ENCODE assay signal across 7 cellular contexts in the genomic region with DNA sequence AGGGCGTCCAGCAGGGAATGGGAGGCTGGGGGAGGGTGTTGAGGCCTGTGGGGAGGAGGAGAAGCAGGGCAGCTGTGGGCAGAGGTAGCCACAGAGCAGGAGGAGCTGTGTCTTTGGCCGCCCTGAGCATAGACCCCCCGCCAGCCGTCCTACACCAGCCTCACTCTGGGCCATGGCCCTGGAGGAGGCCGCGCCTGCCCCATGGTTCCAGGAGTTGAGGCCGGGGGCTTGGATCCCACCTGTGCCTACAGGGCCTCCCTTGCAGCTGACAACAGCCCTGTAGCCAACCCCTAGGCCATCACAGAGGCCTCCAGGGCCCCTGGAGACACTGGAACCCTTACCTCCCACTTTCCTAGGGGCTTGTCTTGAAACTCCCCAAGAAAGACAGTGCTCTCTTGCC. TPM values are rescaled to one million over a fixed set of nuclear protein-coding genes. Genes with fewer than 3 reads are reported as not detected.
DNase-seq lines count a peak whose midpoint lies in the region; ATAC-seq and TF ChIP-seq lines count a peak whose summit lies in the region.
"Not testable (repeated sequence)": the region's sequence is repeated elsewhere in the genome, so short reads cannot be mapped to it uniquely, and the experiment has no call there.

No MANE protein-coding gene starts in this region.

- H3K27me3 ChIP-seq in RWPE2 (ENCODE audit: insufficient read depth, poor library complexity, severe bottlenecking) (peaks cover 29% of the 10 kb centered on the region), transverse colon (peaks cover 31% of the 10 kb centered on the region)
- not testable (repeated sequence) for H3K27me3 ChIP-seq in right lobe of liver

- DNase-seq in RWPE2 (ENCODE audit: low spot score) (peak; percentile 45), cardiac septum (ENCODE audit: low spot score) (peak; percentile 50), right lobe of liver (peak in 2 of 3 donors; percentile 11 to 24), posterior vena cava (ENCODE audit: low spot score) (peak; percentile 73), transverse colon (peak; percentile 4)
- peak; percentile 2 for DNase-seq in activated CD4-positive, alpha-beta T cell treated with anti-CD3 and anti-CD28 coated beads for 36 hours
- peak; percentile 19 for DNase-seq in activated naive CD8-positive, alpha-beta T cell treated with anti-CD3 and anti-CD28 coated beads, Interleukin-2, amount 10 ng/mL, durations not matched to agents 7 days and 5 days

- CTCF ChIA-PET in activated CD4-positive, alpha-beta T cell treated with anti-CD3 and anti-CD28 coated beads for 36 hours (lab: Charles Lee): not testable (repeated sequence)

- H3K4me3 Mint-ChIP-seq in activated CD4-positive, alpha-beta T cell treated with anti-CD3 and anti-CD28 coated beads for 36 hours; activated naive CD8-positive, alpha-beta T cell treated with anti-CD3 and anti-CD28 coated beads, Interleukin-2, amount 10 ng/mL, durations not matched to agents 7 days and 5 days: not testable (repeated sequence)

- not testable (repeated sequence) for ATAC-seq in RWPE2 (ENCODE audit: low read depth); activated CD4-positive, alpha-beta T cell treated with anti-CD3 and anti-CD28 coated beads for 36 hours; activated naive CD8-positive, alpha-beta T cell treated with anti-CD3 and anti-CD28 coated beads, Interleukin-2, amount 10 ng/mL, durations not matched to agents 7 days and 5 days (ENCODE audit: low read depth); right lobe of liver

- H3K9me3 Mint-ChIP-seq in activated CD4-positive, alpha-beta T cell treated with anti-CD3 and anti-CD28 coated beads for 36 hours (ENCODE audit: low read depth); activated naive CD8-positive, alpha-beta T cell treated with anti-CD3 and anti-CD28 coated beads, Interleukin-2, amount 10 ng/mL, durations not matched to agents 7 days and 5 days: not testable (repeated sequence)

- not testable (repeated sequence) for H3K36me3 ChIP-seq in RWPE2 (ENCODE audit: low read depth); right lobe of liver; transverse colon

- not testable (repeated sequence) for H3K4me1 Mint-ChIP-seq in activated CD4-positive, alpha-beta T cell treated with anti-CD3 and anti-CD28 coated beads for 36 hours; activated naive CD8-positive, alpha-beta T cell treated with anti-CD3 and anti-CD28 coated beads, Interleukin-2, amount 10 ng/mL, durations not matched to agents 7 days and 5 days

- TF ChIP-seq POLR2A in right lobe of liver (IDR thresholded peaks at IDR 0.05); transverse colon (IDR thresholded peaks at IDR 0.05): not testable (repeated sequence)

- not testable (repeated sequence) for H3K4me3 ChIP-seq in RWPE2 (ENCODE audit: severe bottlenecking); right lobe of liver; transverse colon

- intact Hi-C loops in activated CD4-positive, alpha-beta T cell treated with anti-CD3 and anti-CD28 coated beads for 36 hours (cut with DNase I, micrococcal nuclease): loop anchor here (2.0 to 5.0 kb wide), 2 partner anchors 90 to 93 kb away; no protein-coding TSS in a partner anchor
- intact Hi-C loops in cardiac septum (cut with DNase I): loop anchor here (5.0 kb wide), 1 partner anchor 85 kb away; no protein-coding TSS in a partner anchor
- intact Hi-C loops in right lobe of liver (cut with DNase I): loop anchor here in 1 of 2 donors (5.0 kb wide), 1 partner anchor 90 kb away; no protein-coding TSS in a partner anchor
- intact Hi-C loops in posterior vena cava (cut with DNase I); transverse colon (cut with DNase I; ENCODE audit: low total_unique reads): not testable (repeated sequence)

- WGBS in right lobe of liver (ENCODE audit: insufficient coverage, low coverage, low lambda C conversion rate, missing lambda C conversion rate): no CpG with 5 or more reads among the region's 7 CpGs
- 96% methylated on average over 4 of the region's 7 CpGs; no CpG with 5 or more reads in 1 of the 2 donors for WGBS in transverse colon (ENCODE audit: low coverage in 1 of 2), 2 donors

- not testable (repeated sequence) for H3K9me3 ChIP-seq in RWPE2 (ENCODE audit: severe bottlenecking); right lobe of liver; transverse colon

- not testable (repeated sequence) for H3K27me3 Mint-ChIP-seq in activated CD4-positive, alpha-beta T cell treated with anti-CD3 and anti-CD28 coated beads for 36 hours; activated naive CD8-positive, alpha-beta T cell treated with anti-CD3 and anti-CD28 coated beads, Interleukin-2, amount 10 ng/mL, durations not matched to agents 7 days and 5 days

- POLR2A ChIA-PET in activated CD4-positive, alpha-beta T cell treated with anti-CD3 and anti-CD28 coated beads for 36 hours (lab: Charles Lee); activated naive CD8-positive, alpha-beta T cell treated with anti-CD3 and anti-CD28 coated beads, Interleukin-2, amount 10 ng/mL, durations not matched to agents 7 days and 5 days (lab: Charles Lee): not testable (repeated sequence)

- not testable (repeated sequence) for TF ChIP-seq CTCF in RWPE2 (IDR thresholded peaks at IDR 0.05; ENCODE audit: poor library complexity, severe bottlenecking); right lobe of liver (IDR thresholded peaks at IDR 0.05); transverse colon (IDR thresholded peaks at IDR 0.05)

- not testable (repeated sequence) for TF ChIP-seq EP300 in transverse colon (IDR thresholded peaks at IDR 0.05; ENCODE audit: low read depth)

- H3K4me1 ChIP-seq in RWPE2 (ENCODE audit: insufficient read depth, poor library complexity, severe bottlenecking); right lobe of liver; transverse colon: not testable (repeated sequence)

- not testable (repeated sequence) for H3K27ac ChIP-seq in RWPE2 (ENCODE audit: poor library complexity, severe bottlenecking); right lobe of liver; transverse colon

- not testable (repeated sequence) for H3K27ac Mint-ChIP-seq in activated CD4-positive, alpha-beta T cell treated with anti-CD3 and anti-CD28 coated beads for 36 hours; activated naive CD8-positive, alpha-beta T cell treated with anti-CD3 and anti-CD28 coated beads, Interleukin-2, amount 10 ng/mL, durations not matched to agents 7 days and 5 days

- not testable (repeated sequence) for H3K36me3 Mint-ChIP-seq in activated CD4-positive, alpha-beta T cell treated with anti-CD3 and anti-CD28 coated beads for 36 hours (ENCODE audit: low read depth); activated naive CD8-positive, alpha-beta T cell treated with anti-CD3 and anti-CD28 coated beads, Interleukin-2, amount 10 ng/mL, durations not matched to agents 7 days and 5 days

- in situ Hi-C loops in transverse colon (cut with MboI; ENCODE audit: low pct_ligation_motif_present in 1 of 4, low pct_unique_long_range_greater_than_20kb in 1 of 4, low sequenced_read_pairs in 3 of 4): not testable (repeated sequence)

RNA-seq across cellular contexts. Expression of gene ZDHHC11, which starts 3.0 kb away (rescaled TPM):
- total RNA-seq in activated CD4-positive, alpha-beta T cell treated with anti-CD3 and anti-CD28 coated beads for 36 hours: 1 to 10 TPM; 6.4 to 8.5 TPM
- 10 to 100 TPM; 10.2 to 12.8 TPM for total RNA-seq in activated naive CD8-positive, alpha-beta T cell treated with anti-CD3 and anti-CD28 coated beads, Interleukin-2, amount 10 ng/mL, durations not matched to agents 7 days and 5 days
- 10.6 TPM for total RNA-seq in cardiac septum
- total RNA-seq in right lobe of liver: 10 to 100 TPM in 2 of 6 experiments, 1 to 10 TPM in 3, under 1 TPM in 1; 0.50 to 14.4 (median 5.8) TPM
- 10 to 100 TPM in 1 of 2 donors, 1 to 10 TPM in 1; 8.9 to 29.1 TPM for total RNA-seq in posterior vena cava
- total RNA-seq in transverse colon: 10 to 100 TPM in 2 of 4 donors, 1 to 10 TPM in 2; 1.2 to 15.0 (median 10.6) TPM

RNA-seq across cellular contexts. Expression of gene BRD9, which starts 44.9 kb away (rescaled TPM):
- 10 to 100 TPM; 46.7 to 49.7 TPM for total RNA-seq in activated CD4-positive, alpha-beta T cell treated with anti-CD3 and anti-CD28 coated beads for 36 hours
- total RNA-seq in activated naive CD8-positive, alpha-beta T cell treated with anti-CD3 and anti-CD28 coated beads, Interleukin-2, amount 10 ng/mL, durations not matched to agents 7 days and 5 days: 10 to 100 TPM; 63.5 to 65.6 TPM
- total RNA-seq in cardiac septum (25.9 TPM), right lobe of liver (10 to 100 TPM; 10.7 to 16.7 (median 13.8) TPM), posterior vena cava (10 to 100 TPM; 28.6 to 36.0 TPM), transverse colon (10 to 100 TPM; 29.6 to 91.3 (median 37.9) TPM)

RNA-seq across cellular contexts. Expression of gene TRIP13, which starts 44.9 kb away (rescaled TPM):
- total RNA-seq in activated CD4-positive, alpha-beta T cell treated with anti-CD3 and anti-CD28 coated beads for 36 hours: 10 to 100 TPM; 34.4 to 34.7 TPM
- total RNA-seq in activated naive CD8-positive, alpha-beta T cell treated with anti-CD3 and anti-CD28 coated beads, Interleukin-2, amount 10 ng/mL, durations not matched to agents 7 days and 5 days: 10 to 100 TPM; 18.3 to 20.9 TPM
- total RNA-seq in cardiac septum: 0.57 TPM
- total RNA-seq in right lobe of liver: 1 to 10 TPM in 2 of 6 experiments, under 1 TPM in 4; 0.15 to 3.2 (median 0.70) TPM
- 1 to 10 TPM in 1 of 2 donors, under 1 TPM in 1; 0.95 to 1.6 TPM for total RNA-seq in posterior vena cava
- total RNA-seq in transverse colon: 1 to 10 TPM in 2 of 4 donors, under 1 TPM in 1, not detected in 1; 0.41 to 4.1 (median 2.2) TPM

Comparison
In these comparisons a context has a peak if more than half of its experiments do, and no peak if none do; other contexts are left out.
1. DNase-seq: peak in every context shown above with its lines; median percentile 73 in posterior vena cava; 50 in cardiac septum; 45 in RWPE2; 19 in activated naive CD8-positive, alpha-beta T cell treated with anti-CD3 and anti-CD28 coated beads, Interleukin-2, amount 10 ng/mL, durations not matched to agents 7 days and 5 days; 18 in right lobe of liver; 4 in transverse colon; 2 in activated CD4-positive, alpha-beta T cell treated with anti-CD3 and anti-CD28 coated beads for 36 hours.